In the genomic region with DNA sequence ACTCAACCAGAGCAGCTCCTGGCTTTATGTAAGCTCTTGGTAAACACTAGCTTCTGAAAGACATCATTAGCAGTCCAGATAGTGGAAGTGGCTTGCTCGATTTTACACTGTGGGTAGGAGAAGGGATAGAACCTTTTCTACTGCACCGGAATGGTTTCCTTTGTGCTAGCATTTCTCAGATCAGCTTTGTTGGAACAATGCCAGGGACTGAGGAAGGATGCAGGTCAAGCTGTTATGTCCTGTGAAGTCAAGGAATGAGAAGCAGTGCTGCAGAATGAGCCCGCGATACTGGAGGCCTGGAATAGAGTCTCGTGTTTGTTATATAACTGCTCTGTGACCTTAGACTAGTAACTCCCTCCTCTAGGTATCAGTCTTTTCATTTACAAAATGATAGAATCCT, we compare ENCODE assay signal across 23 cellular contexts.
"Had no signal": no experiment of that assay in that cellular context is flagged by ENCODE, and none has a peak within 500 bp of the region (broad histone marks: within the 10 kb centered on the region; RNA-seq: fewer than 3 reads in every experiment).

No MANE protein-coding gene starts in this region.

- H3K36me3 Mint-ChIP-seq: activated naive CD4-positive, alpha-beta T cell treated with anti-CD3 and anti-CD28 coated beads, Interleukin-2, amount 50 U/mL, for 24 hours; mesothelial cell of epicardium; naive thymus-derived CD8-positive, alpha-beta T cell; type B pancreatic cell had no signal

- H3K9me3 Mint-ChIP-seq: activated CD4-positive, alpha-beta memory T cell treated with anti-CD3 and anti-CD28 coated beads, Interleukin-2, amount 10 ng/mL, durations not matched to agents 7 days and 5 days; activated CD4-positive, alpha-beta T cell treated with anti-CD3 and anti-CD28 coated beads, Interleukin-2, amount 10 ng/mL, durations not matched to agents 24 days and 14 days; type B pancreatic cell had no signal

- H3K4me1 Mint-ChIP-seq: activated CD4-positive, alpha-beta memory T cell treated with anti-CD3 and anti-CD28 coated beads, Interleukin-2, amount 10 ng/mL, durations not matched to agents 7 days and 5 days; activated CD4-positive, alpha-beta T cell treated with anti-CD3 and anti-CD28 coated beads, Interleukin-2, amount 10 ng/mL, durations not matched to agents 24 days and 14 days; activated naive CD4-positive, alpha-beta T cell treated with anti-CD3 and anti-CD28 coated beads, Interleukin-2, amount 50 U/mL, for 24 hours; mesothelial cell of epicardium; naive thymus-derived CD8-positive, alpha-beta T cell had no signal

- DNase-seq: activated CD4-positive, alpha-beta memory T cell treated with anti-CD3 and anti-CD28 coated beads, Interleukin-2, amount 10 ng/mL, durations not matched to agents 7 days and 5 days; activated CD4-positive, alpha-beta T cell treated with anti-CD3 and anti-CD28 coated beads, Interleukin-2, amount 10 ng/mL, durations not matched to agents 24 days and 14 days; activated effector memory CD4-positive, alpha-beta T cell treated with anti-CD3 and anti-CD28 coated beads, Interleukin-2, amount 50 U/mL, for 16 hours; brain microvascular endothelial cell; central memory CD4-positive, alpha-beta T cell; colonic mucosa; esophagus squamous epithelium; gastrocnemius medialis; left ventricle myocardium superior; mammary epithelial cell; naive thymus-derived CD8-positive, alpha-beta T cell; spleen; stimulated activated CD4-positive, alpha-beta T cell treated with anti-CD3 and anti-CD28 coated beads, Interleukin-4, amount 100 ng/mL, for 1 hour; stimulated activated naive CD4-positive, alpha-beta T cell treated with Interleukin-2 at 50 U/mL for 16 hours had no signal

- H3K27ac ChIP-seq: ascending aorta, brain microvascular endothelial cell, colonic mucosa, esophagus squamous epithelium, gastrocnemius medialis, spleen, thoracic aorta, vagina had no signal

- H3K4me3 Mint-ChIP-seq: activated CD4-positive, alpha-beta memory T cell treated with anti-CD3 and anti-CD28 coated beads, Interleukin-2, amount 10 ng/mL, durations not matched to agents 7 days and 5 days; activated CD4-positive, alpha-beta T cell treated with anti-CD3 and anti-CD28 coated beads, Interleukin-2, amount 10 ng/mL, durations not matched to agents 24 days and 14 days; activated naive CD4-positive, alpha-beta T cell treated with anti-CD3 and anti-CD28 coated beads, Interleukin-2, amount 50 U/mL, for 24 hours; mesothelial cell of epicardium; naive thymus-derived CD8-positive, alpha-beta T cell; type B pancreatic cell had no signal

- ATAC-seq: activated CD4-positive, CD25-positive, alpha-beta regulatory T cell treated with anti-CD3 and anti-CD28 coated beads, Interleukin-2, amount 50 U/mL, for 24 hours; gastrocnemius medialis; left ventricle myocardium superior; naive thymus-derived CD8-positive, alpha-beta T cell had no signal

- H3K9me3 ChIP-seq: ascending aorta, colonic mucosa, esophagus squamous epithelium, gastrocnemius medialis, thoracic aorta, vagina had no signal

- H3K27me3 Mint-ChIP-seq: activated CD4-positive, alpha-beta memory T cell treated with anti-CD3 and anti-CD28 coated beads, Interleukin-2, amount 10 ng/mL, durations not matched to agents 7 days and 5 days; activated CD4-positive, alpha-beta T cell treated with anti-CD3 and anti-CD28 coated beads, Interleukin-2, amount 10 ng/mL, durations not matched to agents 24 days and 14 days; activated naive CD4-positive, alpha-beta T cell treated with anti-CD3 and anti-CD28 coated beads, Interleukin-2, amount 50 U/mL, for 24 hours; naive thymus-derived CD8-positive, alpha-beta T cell had no signal

- H3K27ac Mint-ChIP-seq: activated CD4-positive, alpha-beta memory T cell treated with anti-CD3 and anti-CD28 coated beads, Interleukin-2, amount 10 ng/mL, durations not matched to agents 7 days and 5 days; activated CD4-positive, alpha-beta T cell treated with anti-CD3 and anti-CD28 coated beads, Interleukin-2, amount 10 ng/mL, durations not matched to agents 24 days and 14 days; activated naive CD4-positive, alpha-beta T cell treated with anti-CD3 and anti-CD28 coated beads, Interleukin-2, amount 50 U/mL, for 24 hours; mesothelial cell of epicardium; naive thymus-derived CD8-positive, alpha-beta T cell; progenitor cell of endocrine pancreas; type B pancreatic cell had no signal

- H3K36me3 ChIP-seq: ascending aorta, brain microvascular endothelial cell, colonic mucosa, esophagus squamous epithelium, gastrocnemius medialis, spleen, thoracic aorta, vagina had no signal

- H3K4me3 ChIP-seq: ascending aorta, colonic mucosa, esophagus squamous epithelium, gastrocnemius medialis, spleen, thoracic aorta, vagina had no signal

- FAIRE-seq: islet of Langerhans had no signal

- H3K27me3 ChIP-seq: ascending aorta, brain microvascular endothelial cell, colonic mucosa, esophagus squamous epithelium, gastrocnemius medialis, spleen, vagina had no signal

- H3K4me1 ChIP-seq: ascending aorta, colonic mucosa, esophagus squamous epithelium, gastrocnemius medialis, spleen, vagina had no signal
